Comparison of ENCODE assay signal across 8 cellular contexts in genomic region chr11:121451982-121452608, GRCh38. TPM values are rescaled to one million over a fixed set of nuclear protein-coding genes. Genes with fewer than 3 reads are reported as not detected.
A peak's percentile ranks its signal among the peaks of the same experiment; 100 is the strongest.
DNase-seq lines count a peak whose midpoint lies in the region; ATAC-seq and TF ChIP-seq lines count a peak whose summit lies in the region.

A gene with protein sequence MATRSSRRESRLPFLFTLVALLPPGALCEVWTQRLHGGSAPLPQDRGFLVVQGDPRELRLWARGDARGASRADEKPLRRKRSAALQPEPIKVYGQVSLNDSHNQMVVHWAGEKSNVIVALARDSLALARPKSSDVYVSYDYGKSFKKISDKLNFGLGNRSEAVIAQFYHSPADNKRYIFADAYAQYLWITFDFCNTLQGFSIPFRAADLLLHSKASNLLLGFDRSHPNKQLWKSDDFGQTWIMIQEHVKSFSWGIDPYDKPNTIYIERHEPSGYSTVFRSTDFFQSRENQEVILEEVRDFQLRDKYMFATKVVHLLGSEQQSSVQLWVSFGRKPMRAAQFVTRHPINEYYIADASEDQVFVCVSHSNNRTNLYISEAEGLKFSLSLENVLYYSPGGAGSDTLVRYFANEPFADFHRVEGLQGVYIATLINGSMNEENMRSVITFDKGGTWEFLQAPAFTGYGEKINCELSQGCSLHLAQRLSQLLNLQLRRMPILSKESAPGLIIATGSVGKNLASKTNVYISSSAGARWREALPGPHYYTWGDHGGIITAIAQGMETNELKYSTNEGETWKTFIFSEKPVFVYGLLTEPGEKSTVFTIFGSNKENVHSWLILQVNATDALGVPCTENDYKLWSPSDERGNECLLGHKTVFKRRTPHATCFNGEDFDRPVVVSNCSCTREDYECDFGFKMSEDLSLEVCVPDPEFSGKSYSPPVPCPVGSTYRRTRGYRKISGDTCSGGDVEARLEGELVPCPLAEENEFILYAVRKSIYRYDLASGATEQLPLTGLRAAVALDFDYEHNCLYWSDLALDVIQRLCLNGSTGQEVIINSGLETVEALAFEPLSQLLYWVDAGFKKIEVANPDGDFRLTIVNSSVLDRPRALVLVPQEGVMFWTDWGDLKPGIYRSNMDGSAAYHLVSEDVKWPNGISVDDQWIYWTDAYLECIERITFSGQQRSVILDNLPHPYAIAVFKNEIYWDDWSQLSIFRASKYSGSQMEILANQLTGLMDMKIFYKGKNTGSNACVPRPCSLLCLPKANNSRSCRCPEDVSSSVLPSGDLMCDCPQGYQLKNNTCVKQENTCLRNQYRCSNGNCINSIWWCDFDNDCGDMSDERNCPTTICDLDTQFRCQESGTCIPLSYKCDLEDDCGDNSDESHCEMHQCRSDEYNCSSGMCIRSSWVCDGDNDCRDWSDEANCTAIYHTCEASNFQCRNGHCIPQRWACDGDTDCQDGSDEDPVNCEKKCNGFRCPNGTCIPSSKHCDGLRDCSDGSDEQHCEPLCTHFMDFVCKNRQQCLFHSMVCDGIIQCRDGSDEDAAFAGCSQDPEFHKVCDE (N-terminal part only) (plus strand): TSS chr11:121452314. CDS start chr11:121452332, 18 bp downstream.

- H3K4me1 ChIP-seq in iPS-20b (ENCODE audit: insufficient read depth, low read length) = peaks cover 20% of the 10 kb centered on the region

- no peaks in the 10 kb centered on the region for H3K36me3 ChIP-seq in iPS-20b (ENCODE audit: insufficient read depth, low read depth, low read length)

- H3K4me3 Mint-ChIP-seq in MCF 10A (ENCODE audit: unreplicated experiment) = peak within 1 kb of the TSS; percentile 84

- no peaks in the 10 kb centered on the region for H3K9me3 ChIP-seq in iPS-20b (ENCODE audit: insufficient read depth, low read depth, low read length)

- H3K27me3 Mint-ChIP-seq in MCF 10A (ENCODE audit: insufficient read depth, unreplicated experiment) = no peaks in the 10 kb centered on the region

- DNase-seq in EH (ENCODE audit: low read depth) (peak; percentile 54), T-helper 9 cell (peak; percentile 61), MCF 10A (ENCODE audit: unreplicated experiment) (peak; percentile 68), inferior parietal cortex (ENCODE audit: extremely low spot score) (no peak)

- POLR2A ChIA-PET in MCF 10A (lab: Yijun Ruan, JAX) = interaction anchor here (1.1 to 1.4 kb wide), 2 partner anchors 12 to 15 kb away, joined by 6 to 10 read pairs; no protein-coding TSS in a partner anchor

- no peak within 1 kb of the TSS for H3K27ac ChIP-seq in iPS-20b (ENCODE audit: low read length)
- peak within 1 kb of the TSS in 20 of 21 experiments; percentile 39 to 95 (median 76) for H3K27ac ChIP-seq in skin epidermis

- H3K27ac Mint-ChIP-seq in MCF 10A (ENCODE audit: low read depth, unreplicated experiment) = no peak within 1 kb of the TSS

- CTCF ChIA-PET in MCF 10A (lab: Yijun Ruan, JAX) = interaction anchor here (0.6 to 3.6 kb wide), 12 partner anchors 9 to 1411 kb away, joined by 3 to 21 read pairs (median 4); no protein-coding TSS in a partner anchor

- no TSS peak for BruUV-seq in MCF 10A (replicated peaks; lab: Mats Ljungman, UMichigan)

- peaks cover 7% of the 10 kb centered on the region for H3K4me1 Mint-ChIP-seq in MCF 10A (ENCODE audit: insufficient read depth, unreplicated experiment)

- peaks cover 14% of the 10 kb centered on the region for H3K27me3 ChIP-seq in iPS-20b (ENCODE audit: insufficient read depth, low read length)

- H3K36me3 Mint-ChIP-seq in MCF 10A (ENCODE audit: insufficient read depth, unreplicated experiment) = no peaks in the 10 kb centered on the region

- no peaks in the 10 kb centered on the region for H3K9me3 Mint-ChIP-seq in MCF 10A (ENCODE audit: unreplicated experiment)

- peak; percentile 85 for TF ChIP-seq CTCF in LNCAP (IDR thresholded peaks at IDR 0.05)
- TF ChIP-seq CTCF in MCF 10A (IDR thresholded peaks at IDR 0.05; ENCODE audit: unreplicated experiment) = peak; percentile 62

- H3K9ac ChIP-seq in iPS-20b (ENCODE audit: low read depth, low read length) = peak within 1 kb of the TSS; percentile 93

- intact Hi-C loops in MCF 10A (cut with micrococcal nuclease) = loop anchor here (1.0 to 5.0 kb wide), 4 partner anchors 70 to 1055 kb away; no protein-coding TSS in a partner anchor

- H3K4me3 ChIP-seq in iPS-20b (ENCODE audit: low read length) = peak within 1 kb of the TSS; percentile 92
- H3K4me3 ChIP-seq in skin epidermis = peak within 1 kb of the TSS; percentile 57 to 86 (median 68)

- ATAC-seq in GM21723 (IDR thresholded peaks at IDR 0.05; ENCODE audit: unreplicated experiment) = peak; percentile 54

RNA-seq across cellular contexts. Expression of the gene that starts here (rescaled TPM):
- total RNA-seq in MCF 10A (2022) = 5.9 and 6.2 TPM in 2 replicates
